ENCODE assay signal across 15 cellular contexts in genomic region chr20:55678970-55679667, GRCh38.
DNase-seq lines count a peak whose midpoint lies in the region; ATAC-seq and TF ChIP-seq lines count a peak whose summit lies in the region.
"Had no signal": no experiment of that assay in that cellular context is flagged by ENCODE, and none has a peak within 500 bp of the region (broad histone marks: within the 10 kb centered on the region; RNA-seq: fewer than 3 reads in every experiment).

No MANE protein-coding gene starts in this region.

- H3K4me1 ChIP-seq in HEK293 (ENCODE audit: control insufficient read depth, insufficient read depth, low read length) (no peaks in the 10 kb centered on the region), RWPE2 (ENCODE audit: insufficient read depth, poor library complexity, severe bottlenecking) (no peaks in the 10 kb centered on the region), mucosa of descending colon (ENCODE audit: low read depth) (peaks cover 5% of the 10 kb centered on the region)
- H3K4me1 ChIP-seq: BLaER1 treated with 17β-estradiol and CSF1 and Interleukin-3, amounts not matched to agents 10 nM and 100 nM had no signal

- H3K9me3 ChIP-seq in HEK293 (ENCODE audit: control insufficient read depth, insufficient read depth, low read depth, low read length) (no peaks in the 10 kb centered on the region), RWPE2 (ENCODE audit: severe bottlenecking) (no peaks in the 10 kb centered on the region), mucosa of descending colon (no peaks in the 10 kb centered on the region)
- H3K9me3 ChIP-seq: BLaER1 treated with 17β-estradiol and CSF1 and Interleukin-3, amounts not matched to agents 10 nM and 100 nM had no signal

- H3K4me3 ChIP-seq in HEK293 (ENCODE audit: low read depth, low read length) (no peak overlapping the region), RWPE2 (ENCODE audit: severe bottlenecking) (no peak overlapping the region), mucosa of descending colon (no peak overlapping the region)
- H3K4me3 ChIP-seq: BLaER1 treated with 17β-estradiol and CSF1 and Interleukin-3, amounts not matched to agents 10 nM and 100 nM; GM12878; GM23338 had no signal

- H3K27ac ChIP-seq in HEK293 (ENCODE audit: extremely low read depth, low read depth, low read length) = no peak overlapping the region
- H3K27ac ChIP-seq in RWPE2 (ENCODE audit: poor library complexity, severe bottlenecking) = no peak overlapping the region
- H3K27ac ChIP-seq: BLaER1 treated with 17β-estradiol and CSF1 and Interleukin-3, amounts not matched to agents 10 nM and 100 nM had no signal

- DNase-seq in RWPE2 (ENCODE audit: low spot score) (no peak), left lobe of liver (ENCODE audit: low spot score) (peak; percentile 62), mucosa of descending colon (no peak), sciatic nerve (ENCODE audit: low spot score) (no peak), GDM1 (lab: John Stamatoyannopoulos, UW) (no peak), hypothalamus (lab: John Stamatoyannopoulos, UW) (no peak)
- DNase-seq: Calu3; CD8-positive, alpha-beta T cell; DMS79 treated with DMSO at 0.1 percent for 48 hours; HCEC 1CT; HFFc6 had no signal

- CTCF ChIA-PET in HEK293 (lab: Yijun Ruan, JAX) = no interaction called here

- H3K36me3 ChIP-seq in HEK293 (ENCODE audit: control insufficient read depth in 2 of 2, insufficient read depth in 1 of 2, low read length in 2 of 2) = no peaks in the 10 kb centered on the region
- H3K36me3 ChIP-seq in RWPE2 (ENCODE audit: low read depth) = no peaks in the 10 kb centered on the region
- no peaks in the 10 kb centered on the region for H3K36me3 ChIP-seq in mucosa of descending colon (ENCODE audit: low read depth)
- H3K36me3 ChIP-seq: BLaER1 treated with 17β-estradiol and CSF1 and Interleukin-3, amounts not matched to agents 10 nM and 100 nM had no signal

- POLR2A ChIA-PET in HEK293 (lab: Yijun Ruan, JAX) = no interaction called here

- TF ChIP-seq CTCF in HEK293 (tag by site-specific recombination; IDR thresholded peaks at IDR 0.05) (no peak), RWPE2 (IDR thresholded peaks at IDR 0.05; ENCODE audit: poor library complexity, severe bottlenecking) (no peak), mucosa of descending colon (IDR thresholded peaks at IDR 0.05) (no peak)

- intact Hi-C loops in mucosa of descending colon (cut with DNase I, micrococcal nuclease) (no loop called here), sciatic nerve (cut with DNase I) (no loop called here)

- peaks cover 28% of the 10 kb centered on the region for H3K27me3 ChIP-seq in RWPE2 (ENCODE audit: insufficient read depth, poor library complexity, severe bottlenecking)
- H3K27me3 ChIP-seq: BLaER1 treated with 17β-estradiol and CSF1 and Interleukin-3, amounts not matched to agents 10 nM and 100 nM had no signal

- ATAC-seq in RWPE2 (ENCODE audit: low read depth) (peak; percentile 15; the same call in 1 of the 3 replicates), left lobe of liver (peak; percentile 80), mucosa of descending colon (peak; percentile 56), sciatic nerve (no peak)
- ATAC-seq: CD8-positive, alpha-beta T cell; GM12878; GM23338 had no signal

TF ChIP-seq in HEK293, 187 proteins besides CTCF, POLR2A, EP300 and RAD21:
- TF ChIP-seq ZBTB8A (tag by site-specific recombination; IDR thresholded peaks at IDR 0.05) = no peak
- no peak for TF ChIP-seq ZNF362 (tag by site-specific recombination; IDR thresholded peaks at IDR 0.05)
- peak; percentile 23; the same call in 1 of the 2 replicates for TF ChIP-seq SCRT2 (tag by site-specific recombination; IDR thresholded peaks at IDR 0.05)
